In genomic region chr10:96306516-96306915, GRCh38 we compare ENCODE assay signal across 1 cellular context.
TF ChIP-seq lines count a peak whose summit lies in the region.

No MANE protein-coding gene starts in this region.

TF ChIP-seq in SK-N-SH, 30 proteins besides CTCF, POLR2A, EP300 and RAD21 (continued from another document):
- no peak for TF ChIP-seq ZBTB33 (IDR thresholded peaks at IDR 0.05; ENCODE audit: borderline replicate concordance, low read depth)
- no peak for TF ChIP-seq USF1 (IDR thresholded peaks at IDR 0.05; ENCODE audit: borderline replicate concordance, low read depth)
- no peak for TF ChIP-seq YY1 (IDR thresholded peaks at IDR 0.05; ENCODE audit: low read depth)
- TF ChIP-seq NRF1 (IDR thresholded peaks at IDR 0.05; ENCODE audit: low read depth, low read length): no peak
- no peak for TF ChIP-seq NFIC (IDR thresholded peaks at IDR 0.05; ENCODE audit: borderline replicate concordance)
- TF ChIP-seq RFX5 (IDR thresholded peaks at IDR 0.05; ENCODE audit: low read length): no peak
- no peak for TF ChIP-seq GABPA (IDR thresholded peaks at IDR 0.05; ENCODE audit: low read depth)
